Comparison of ENCODE assay signal across 24 cellular contexts in the genomic region with DNA sequence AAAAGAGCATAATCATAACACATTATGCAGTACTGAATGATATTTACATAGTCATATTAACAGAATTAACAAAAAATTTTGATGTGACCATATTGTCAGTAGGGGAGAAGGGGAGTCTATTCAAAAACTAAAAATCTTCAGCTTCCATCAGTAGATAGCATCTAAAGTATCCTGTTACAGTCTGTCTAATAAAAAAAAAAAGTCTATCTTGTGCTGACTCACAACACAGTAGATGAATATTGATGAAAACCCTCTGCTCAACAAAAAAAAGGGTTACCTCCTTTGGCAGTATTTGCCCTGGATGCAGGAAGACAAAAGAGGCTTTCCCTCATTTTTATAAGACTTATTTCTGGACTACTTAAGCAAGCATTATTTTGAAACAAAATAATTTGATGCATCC. TPM values are rescaled to one million over a fixed set of nuclear protein-coding genes. Genes with fewer than 3 reads are reported as not detected.
DNase-seq lines count a peak whose midpoint lies in the region; ATAC-seq, FAIRE-seq and TF ChIP-seq lines count a peak whose summit lies in the region.
"Had no signal": no experiment of that assay in that cellular context is flagged by ENCODE, and none has a peak within 500 bp of the region (broad histone marks: within the 10 kb centered on the region; RNA-seq: fewer than 3 reads in every experiment).

No MANE protein-coding gene starts in this region.

- ATAC-seq in GM23338 (no peak), WTC11 (no peak), HG03175 (IDR thresholded peaks at IDR 0.05; ENCODE audit: unreplicated experiment) (no peak)
- ATAC-seq: GM12878, HCT116, K562, PC-3 had no signal

- no peak overlapping the region for H3K4me2 ChIP-seq in GM23338

- H3K4me3 Mint-ChIP-seq in GM23338 (no peak overlapping the region), WTC11 (no peak overlapping the region)
- H3K4me3 Mint-ChIP-seq: CD14-positive monocyte; CD8-positive, alpha-beta memory T cell had no signal

- H3K27me3 Mint-ChIP-seq in GM23338 (ENCODE audit: insufficient read depth, low read depth, poor library complexity) = no peaks in the 10 kb centered on the region
- H3K27me3 Mint-ChIP-seq in WTC11 (ENCODE audit: low read depth) = no peaks in the 10 kb centered on the region
- H3K27me3 Mint-ChIP-seq: CD8-positive, alpha-beta memory T cell had no signal

- POLR2A ChIA-PET in WTC11 (lab: Charles Lee) = no interaction called here

- H3K4me3 ChIP-seq in GM23338 = no peak overlapping the region
- no peak overlapping the region for H3K4me3 ChIP-seq in fibroblast of the aortic adventitia (ENCODE audit: low read depth, low read length)
- H3K4me3 ChIP-seq: GM12878, K562 had no signal

- no peaks in the 10 kb centered on the region; the same call in 1 of the 2 replicates for H3K4me1 ChIP-seq in GM23338 (ENCODE audit: insufficient read depth)
- H3K4me1 ChIP-seq: BE2C had no signal

- no peaks in the 10 kb centered on the region for H4K20me1 ChIP-seq in GM23338 (replicated peaks; ENCODE audit: insufficient read depth)

- H3K36me3 Mint-ChIP-seq in GM23338 (ENCODE audit: low read depth) (peaks cover 8% of the 10 kb centered on the region), WTC11 (peaks cover 11% of the 10 kb centered on the region)
- H3K36me3 Mint-ChIP-seq: CD14-positive monocyte; CD8-positive, alpha-beta memory T cell had no signal

- H3K27ac ChIP-seq in GM23338 (ENCODE audit: low read depth) = no peak overlapping the region

- H3K4me1 Mint-ChIP-seq in GM23338 (peaks cover 11% of the 10 kb centered on the region), WTC11 (peaks cover 24% of the 10 kb centered on the region)
- H3K4me1 Mint-ChIP-seq: CD8-positive, alpha-beta memory T cell had no signal

- H3K27ac Mint-ChIP-seq in GM23338 = peak overlapping the region; percentile 59
- 0 out of 2 replicates have a peak overlapping the region, but pooled peaks have one; percentile 63 for H3K27ac Mint-ChIP-seq in WTC11
- H3K27ac Mint-ChIP-seq: CD14-positive monocyte; CD8-positive, alpha-beta memory T cell had no signal

- peaks cover 3% of the 10 kb centered on the region; the same call in 2 of the 3 replicates for H3K9me3 Mint-ChIP-seq in GM23338
- H3K9me3 Mint-ChIP-seq in WTC11 = peaks cover 14% of the 10 kb centered on the region

- H3K79me2 ChIP-seq in GM23338 (replicated peaks; ENCODE audit: insufficient read depth) = no peaks in the 10 kb centered on the region; the same call in 1 of the 2 replicates

- H3K36me3 ChIP-seq in GM23338 (ENCODE audit: insufficient read depth) = no peaks in the 10 kb centered on the region
- H3K36me3 ChIP-seq: BE2C had no signal

- no peaks in the 10 kb centered on the region for H3K27me3 ChIP-seq in GM23338 (ENCODE audit: insufficient read depth)
- H3K27me3 ChIP-seq: BE2C had no signal

- H3F3A ChIP-seq in GM23338 (replicated peaks; ENCODE audit: low read depth) = no peaks in the 10 kb centered on the region

- no peaks in the 10 kb centered on the region; the same call in 1 of the 2 replicates for H3K9me2 ChIP-seq in GM23338 (ENCODE audit: insufficient read depth)

- TF ChIP-seq CTCF in GM23338 (conservative IDR thresholded peaks at IDR 0.05; ENCODE audit: low read depth in 2 of 2) = no peak
- TF ChIP-seq CTCF in WTC11 (IDR thresholded peaks at IDR 0.05) = no peak
- no peak for TF ChIP-seq CTCF in fibroblast of the aortic adventitia (IDR thresholded peaks at IDR 0.05; ENCODE audit: insufficient read depth, low read length)

- no peak overlapping the region for H2AFZ ChIP-seq in GM23338

- FAIRE-seq in GM12891 (lab: Jason Lieb, UNC) = no peak
- FAIRE-seq: GM12878, K562 had no signal

- DNase-seq in DMS 273 treated with DMSO at 0.1 percent for 48 hours (lab: John Stamatoyannopoulos, UW) (peak; percentile 31), GM23338 (ENCODE audit: low spot score) (no peak), WTC11 (ENCODE audit: low spot score) (no peak), fibroblast of the aortic adventitia (ENCODE audit: low read depth) (peak; percentile 20), superior temporal gyrus (ENCODE audit: extremely low spot score) (no peak), GM12891 (ENCODE audit: insufficient read length, low spot score) (no peak), midbrain (lab: John Stamatoyannopoulos, UW) (no peak)
- DNase-seq: ACHN; BE2C; CD8-positive, alpha-beta memory T cell; Kasumi-1; NCI-H1105 treated with DMSO at 0.1 percent for 48 hours; NCI-H1694; NCI-H2029 treated with DMSO at 0.1 percent for 48 hours; NCI-H446 treated with DMSO at 0.1 percent for 48 hours; NCI-H526; NCI-H82; NK-92 treated with Interleukin-12 subunit alpha and Interleukin-12 subunit beta, amount 100 ng/mL, for 24 hours; PC-3 had no signal

- no peak for TF ChIP-seq POLR2A in GM12891 (IDR thresholded peaks at IDR 0.05; ENCODE audit: low read depth, low read length)

- CTCF ChIA-PET in WTC11 (lab: Charles Lee) = no interaction called here

TF ChIP-seq in GM23338, 12 proteins besides CTCF, POLR2A, EP300 and RAD21 (continues in another document):
- TF ChIP-seq STAT1 (IDR thresholded peaks at IDR 0.05; ENCODE audit: unreplicated experiment) = no peak
- no peak for TF ChIP-seq ZNF114 (CRISPR knock-in tag; IDR thresholded peaks at IDR 0.05)
- TF ChIP-seq EZH2phosphoT487 (IDR thresholded peaks at IDR 0.05; ENCODE audit: unreplicated experiment) = no peak
- no peak for TF ChIP-seq NANOG (IDR thresholded peaks at IDR 0.05; ENCODE audit: borderline replicate concordance)

TF ChIP-seq in WTC11, 78 proteins besides CTCF, POLR2A, EP300 and RAD21 (continues in another document):
- TF ChIP-seq, protein P1, sequence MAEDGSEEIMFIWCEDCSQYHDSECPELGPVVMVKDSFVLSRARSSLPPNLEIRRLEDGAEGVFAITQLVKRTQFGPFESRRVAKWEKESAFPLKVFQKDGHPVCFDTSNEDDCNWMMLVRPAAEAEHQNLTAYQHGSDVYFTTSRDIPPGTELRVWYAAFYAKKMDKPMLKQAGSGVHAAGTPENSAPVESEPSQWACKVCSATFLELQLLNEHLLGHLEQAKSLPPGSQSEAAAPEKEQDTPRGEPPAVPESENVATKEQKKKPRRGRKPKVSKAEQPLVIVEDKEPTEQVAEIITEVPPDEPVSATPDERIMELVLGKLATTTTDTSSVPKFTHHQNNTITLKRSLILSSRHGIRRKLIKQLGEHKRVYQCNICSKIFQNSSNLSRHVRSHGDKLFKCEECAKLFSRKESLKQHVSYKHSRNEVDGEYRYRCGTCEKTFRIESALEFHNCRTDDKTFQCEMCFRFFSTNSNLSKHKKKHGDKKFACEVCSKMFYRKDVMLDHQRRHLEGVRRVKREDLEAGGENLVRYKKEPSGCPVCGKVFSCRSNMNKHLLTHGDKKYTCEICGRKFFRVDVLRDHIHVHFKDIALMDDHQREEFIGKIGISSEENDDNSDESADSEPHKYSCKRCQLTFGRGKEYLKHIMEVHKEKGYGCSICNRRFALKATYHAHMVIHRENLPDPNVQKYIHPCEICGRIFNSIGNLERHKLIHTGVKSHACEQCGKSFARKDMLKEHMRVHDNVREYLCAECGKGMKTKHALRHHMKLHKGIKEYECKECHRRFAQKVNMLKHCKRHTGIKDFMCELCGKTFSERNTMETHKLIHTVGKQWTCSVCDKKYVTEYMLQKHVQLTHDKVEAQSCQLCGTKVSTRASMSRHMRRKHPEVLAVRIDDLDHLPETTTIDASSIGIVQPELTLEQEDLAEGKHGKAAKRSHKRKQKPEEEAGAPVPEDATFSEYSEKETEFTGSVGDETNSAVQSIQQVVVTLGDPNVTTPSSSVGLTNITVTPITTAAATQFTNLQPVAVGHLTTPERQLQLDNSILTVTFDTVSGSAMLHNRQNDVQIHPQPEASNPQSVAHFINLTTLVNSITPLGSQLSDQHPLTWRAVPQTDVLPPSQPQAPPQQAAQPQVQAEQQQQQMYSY (CRISPR knock-in tag; IDR thresholded peaks at IDR 0.05) = no peak
- TF ChIP-seq TEAD4 (CRISPR knock-in tag; IDR thresholded peaks at IDR 0.05) = no peak
- no peak for TF ChIP-seq ZNF416 (CRISPR knock-in tag; IDR thresholded peaks at IDR 0.05)
- TF ChIP-seq SMAD3 (CRISPR knock-in tag; IDR thresholded peaks at IDR 0.05; ENCODE audit: borderline replicate concordance) = no peak
- no peak for TF ChIP-seq ETV6 (CRISPR knock-in tag; IDR thresholded peaks at IDR 0.05)
- TF ChIP-seq ZNF121 (CRISPR knock-in tag; IDR thresholded peaks at IDR 0.05) = no peak

TF ChIP-seq in GM12891, 5 proteins besides CTCF, POLR2A, EP300 and RAD21:
- no peak for TF ChIP-seq POLR2AphosphoS5 (IDR thresholded peaks at IDR 0.05; ENCODE audit: low read depth, low read length)
- no peak for TF ChIP-seq SPI1 (IDR thresholded peaks at IDR 0.05; ENCODE audit: low read depth, low read length)
- TF ChIP-seq POU2F2 (IDR thresholded peaks at IDR 0.05; ENCODE audit: low read depth, low read length) = no peak
- no peak for TF ChIP-seq TAF1 (IDR thresholded peaks at IDR 0.05; ENCODE audit: low read depth, low read length)
- TF ChIP-seq PAX5 (IDR thresholded peaks at IDR 0.05; ENCODE audit: insufficient read depth, low read length, severe bottlenecking) = no peak

RNA-seq across cellular contexts. Expression of gene GRB14, which starts 27.3 kb away (rescaled TPM):
- 11.3 and 16.0 TPM in 2 replicates for total RNA-seq in GM23338 (2014; rRNA removed; shearing (Covaris generic))
- polyA plus RNA-seq in GM23338 (2016; fragmentation: Nextera tagmentation; extraction: Ambion mirVana) = 28.0 and 28.9 TPM in 2 replicates
- total RNA-seq in WTC11 (2021) (14.9 to 17.2 TPM (median 17.2 TPM) in 3 replicates), fibroblast of the aortic adventitia (ENCODE audit: low replicate concordance) (6.1 and 6.9 TPM in 2 replicates)
- polyA plus RNA-seq in GM12891 (2012; ENCODE audit: low read depth, missing spikeins) = not detected
- total RNA-seq: CD8-positive, alpha-beta memory T cell; GM12878; K562 had no signal
- polyA plus RNA-seq: CD8-positive, alpha-beta memory T cell; GM12878; K562 had no signal

Comparison
In these comparisons a context has a peak if more than half of its experiments do, and no peak if none do; other contexts are left out.
1. DNase-seq: peak in DMS 273 treated with DMSO at 0.1 percent for 48 hours (single experiment) and fibroblast of the aortic adventitia (single experiment); none in GM23338 (single experiment), WTC11 (single experiment), superior temporal gyrus (single experiment), GM12891 (single experiment) and midbrain (single experiment).